In the genomic region with DNA sequence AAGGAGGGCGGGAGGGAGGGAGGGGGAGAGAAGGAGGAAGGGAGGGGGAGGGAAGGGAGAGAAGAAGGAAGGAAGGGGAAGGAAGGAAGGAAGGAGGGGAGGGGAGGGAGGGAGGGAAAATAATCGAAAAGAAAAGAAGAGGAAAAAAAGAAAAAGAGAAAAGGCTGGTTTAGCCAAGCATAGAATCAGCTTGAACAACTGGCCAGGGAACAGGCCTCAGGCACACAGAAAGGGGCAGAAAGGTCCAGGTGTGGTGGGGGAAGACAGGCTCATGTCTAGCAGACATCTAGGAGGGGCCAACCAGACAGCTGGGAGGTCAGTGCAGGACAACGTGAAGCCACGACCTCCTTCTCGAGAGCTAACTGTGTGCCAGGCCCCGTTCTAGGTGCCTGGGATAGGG, we compare ENCODE assay signal across 17 cellular contexts.
DNase-seq lines count a peak whose midpoint lies in the region; ATAC-seq and TF ChIP-seq lines count a peak whose summit lies in the region.
"Had no signal": no experiment of that assay in that cellular context is flagged by ENCODE, and none has a peak within 500 bp of the region (broad histone marks: within the 10 kb centered on the region; RNA-seq: fewer than 3 reads in every experiment).

No MANE protein-coding gene starts in this region.

- H2BK120ac ChIP-seq in mesenchymal stem cell (ENCODE audit: low read depth, low read length): no peak overlapping the region

- no peaks in the 10 kb centered on the region for H3K36me3 ChIP-seq in BLaER1 treated with 17β-estradiol and CSF1 and Interleukin-3, amounts not matched to agents 10 nM and 100 nM
- H3K36me3 ChIP-seq in mesenchymal stem cell (ENCODE audit: control insufficient read depth in 1 of 2, insufficient read depth in 2 of 2, low read depth in 1 of 2, low read length in 2 of 2) (no peaks in the 10 kb centered on the region), testis (ENCODE audit: low read depth, missing control alignments) (no peaks in the 10 kb centered on the region), breast epithelium (no peaks in the 10 kb centered on the region)

- H2BK12ac ChIP-seq in mesenchymal stem cell (ENCODE audit: low read length in 2 of 2): no peak overlapping the region

- no peak overlapping the region for H3K23ac ChIP-seq in mesenchymal stem cell (ENCODE audit: low read length in 2 of 2)

- no peak overlapping the region for H2BK5ac ChIP-seq in mesenchymal stem cell (ENCODE audit: low read depth, low read length, poor library complexity, severe bottlenecking)

- no peak overlapping the region for H4K8ac ChIP-seq in mesenchymal stem cell (ENCODE audit: low read length)

- H3K79me1 ChIP-seq in mesenchymal stem cell (replicated peaks; ENCODE audit: low read length, poor library complexity, severe bottlenecking): no peaks in the 10 kb centered on the region

- TF ChIP-seq CTCF in WTC11 (IDR thresholded peaks at IDR 0.05): no peak
- TF ChIP-seq CTCF in testis (IDR thresholded peaks at IDR 0.05): no peak
- no peak for TF ChIP-seq CTCF in breast epithelium (IDR thresholded peaks at IDR 0.05)
- no peak for TF ChIP-seq CTCF in foreskin keratinocyte (conservative IDR thresholded peaks at IDR 0.05)

- no peaks in the 10 kb centered on the region for H4K20me1 ChIP-seq in BLaER1 treated with 17β-estradiol and CSF1 and Interleukin-3, amounts not matched to agents 10 nM and 100 nM

- H3K27me3 ChIP-seq in BLaER1 treated with 17β-estradiol and CSF1 and Interleukin-3, amounts not matched to agents 10 nM and 100 nM: no peaks in the 10 kb centered on the region
- H3K27me3 ChIP-seq in mesenchymal stem cell (ENCODE audit: control insufficient read depth in 1 of 2, insufficient read depth in 1 of 2, low read length in 2 of 2) (peaks cover 14 to 36% of the 10 kb centered on the region in 2 experiments), testis (no peaks in the 10 kb centered on the region), breast epithelium (peaks cover 0 to 7% of the 10 kb centered on the region in 2 donors), foreskin keratinocyte (no peaks in the 10 kb centered on the region)

- WGBS in mesenchymal stem cell: 89% methylated on average over 6 of the region's 6 CpGs
- WGBS in testis, 2 donors: 63 to 64% methylated on average over 3 to 6 of the region's 6 CpGs

- H3K27me3 Mint-ChIP-seq in WTC11 (ENCODE audit: low read depth): no peaks in the 10 kb centered on the region; the same call in 1 of the 2 replicates

- no peak overlapping the region for H3K14ac ChIP-seq in mesenchymal stem cell (ENCODE audit: low read length in 2 of 2)

- H3K27ac Mint-ChIP-seq in WTC11: no peak overlapping the region
- H3K27ac Mint-ChIP-seq: B cell; CD4-positive, alpha-beta memory T cell; H9 had no signal

- H3K4me1 ChIP-seq in BLaER1 treated with 17β-estradiol and CSF1 and Interleukin-3, amounts not matched to agents 10 nM and 100 nM: peaks cover 71 to 93% (median 88%) of the 10 kb centered on the region in 10 experiments
- peaks cover 6% of the 10 kb centered on the region for H3K4me1 ChIP-seq in mesenchymal stem cell (ENCODE audit: control insufficient read depth, insufficient read depth, low read depth, low read length)
- peaks cover 43% of the 10 kb centered on the region for H3K4me1 ChIP-seq in testis
- peaks cover 0 to 4% of the 10 kb centered on the region in 2 donors for H3K4me1 ChIP-seq in breast epithelium
- H3K4me1 ChIP-seq in foreskin keratinocyte: no peaks in the 10 kb centered on the region

- no peak overlapping the region for H2AK5ac ChIP-seq in mesenchymal stem cell (ENCODE audit: low read length, severe bottlenecking)

- POLR2A ChIA-PET in WTC11 (lab: Charles Lee): no interaction called here

- peak overlapping the region; percentile 8 for H2BK15ac ChIP-seq in mesenchymal stem cell (ENCODE audit: low read depth, poor library complexity, severe bottlenecking)

- no peaks in the 10 kb centered on the region for H3K36me3 Mint-ChIP-seq in WTC11
- H3K36me3 Mint-ChIP-seq: CD4-positive, alpha-beta memory T cell had no signal

- no peak overlapping the region for H3K18ac ChIP-seq in mesenchymal stem cell (ENCODE audit: low read depth in 1 of 2, low read length in 2 of 2)

- H3K4ac ChIP-seq in mesenchymal stem cell (ENCODE audit: low read depth in 1 of 2, low read length in 2 of 2): no peak overlapping the region

- peak overlapping the region in 9 of 11 experiments; percentile 10 to 83 (median 77); a peak in 13 of 22 replicates for H3K27ac ChIP-seq in BLaER1 treated with 17β-estradiol and CSF1 and Interleukin-3, amounts not matched to agents 10 nM and 100 nM
- no peak overlapping the region for H3K27ac ChIP-seq in mesenchymal stem cell (ENCODE audit: low read length, poor library complexity, severe bottlenecking)
- peak overlapping the region; percentile 10 to 71 for H3K27ac ChIP-seq in testis
- H3K27ac ChIP-seq in breast epithelium: no peak overlapping the region
- no peak overlapping the region for H3K27ac ChIP-seq in foreskin keratinocyte

- H3K4me3 ChIP-seq in BLaER1 treated with 17β-estradiol and CSF1 and Interleukin-3, amounts not matched to agents 10 nM and 100 nM: no peak overlapping the region
- no peak overlapping the region for H3K4me3 ChIP-seq in mesenchymal stem cell (ENCODE audit: insufficient read depth in 1 of 2, low read depth in 1 of 2, low read length in 2 of 2)
- no peak overlapping the region for H3K4me3 ChIP-seq in testis
- H3K4me3 ChIP-seq in breast epithelium: no peak overlapping the region

- H3K4me2 ChIP-seq in BLaER1 treated with 17β-estradiol and CSF1 and Interleukin-3, amounts not matched to agents 10 nM and 100 nM: peak overlapping the region; percentile 8 to 80 (median 36); a peak in 17 of 22 replicates
- no peak overlapping the region for H3K4me2 ChIP-seq in mesenchymal stem cell (ENCODE audit: low read length, poor library complexity, severe bottlenecking)

- ATAC-seq in WTC11: no peak
- no peak for ATAC-seq in GM18861 (IDR thresholded peaks at IDR 0.05; ENCODE audit: unreplicated experiment)
- no peak for ATAC-seq in foreskin keratinocyte
- ATAC-seq: HCT116 had no signal

- H4K91ac ChIP-seq in mesenchymal stem cell (ENCODE audit: low read length): no peak overlapping the region

- H2AFZ ChIP-seq in mesenchymal stem cell (ENCODE audit: low read depth, low read length): no peak overlapping the region

- peaks cover 0 to 12% (median 6%) of the 10 kb centered on the region in 11 experiments; a peak in 7 of 22 replicates for H3K9me3 ChIP-seq in BLaER1 treated with 17β-estradiol and CSF1 and Interleukin-3, amounts not matched to agents 10 nM and 100 nM (replicated peaks in 1 of 11)
- H3K9me3 ChIP-seq in mesenchymal stem cell (ENCODE audit: control insufficient read depth, low read length): no peaks in the 10 kb centered on the region
- H3K9me3 ChIP-seq in testis: no peaks in the 10 kb centered on the region
- H3K9me3 ChIP-seq in breast epithelium: peaks cover 0 to 6% of the 10 kb centered on the region in 2 donors

- CTCF ChIA-PET in WTC11 (lab: Charles Lee): no interaction called here

- DNase-seq in WTC11 (ENCODE audit: low spot score): no peak
- DNase-seq in mesenchymal stem cell: no peak
- DNase-seq in testis: no peak
- DNase-seq in RKO (ENCODE audit: low spot score): no peak
- DNase-seq in breast epithelium (ENCODE audit: low spot score in 2 of 2): no peak
- DNase-seq in foreskin keratinocyte: no peak
- DNase-seq: C1 segment of cervical spinal cord; Calu3; CD4-positive, alpha-beta memory T cell; COR-L47; DMS153; DND-41; H9 had no signal

- no peak for TF ChIP-seq POLR2A in testis (IDR thresholded peaks at IDR 0.05)
- no peak for TF ChIP-seq POLR2A in breast epithelium (IDR thresholded peaks at IDR 0.05)

- intact Hi-C loops in testis (cut with DNase I; ENCODE audit: low total_unique reads) (no loop called here), breast epithelium (cut with DNase I; ENCODE audit: low total_unique reads) (no loop called here)

- H3K4me3 Mint-ChIP-seq in WTC11: no peak overlapping the region
- H3K4me3 Mint-ChIP-seq: B cell; CD4-positive, alpha-beta memory T cell; H9 had no signal

- H3K9ac ChIP-seq in BLaER1 treated with 17β-estradiol and CSF1 and Interleukin-3, amounts not matched to agents 10 nM and 100 nM: peak overlapping the region in 2 of 11 experiments; percentile 26 to 28; a peak in 2 of 22 replicates
- H3K9ac ChIP-seq in mesenchymal stem cell (ENCODE audit: low read length): no peak overlapping the region

- peaks cover 12% of the 10 kb centered on the region for H3K4me1 Mint-ChIP-seq in WTC11

- H3K9me3 Mint-ChIP-seq in WTC11: 0 out of 2 replicates have a peak, but pooled peaks cover 2% of the 10 kb centered on the region
- H3K9me3 Mint-ChIP-seq: CD4-positive, alpha-beta memory T cell; H9 had no signal

TF ChIP-seq in WTC11, 78 proteins besides CTCF, POLR2A, EP300 and RAD21:
- TF ChIP-seq JUN (CRISPR knock-in tag; IDR thresholded peaks at IDR 0.05): no peak
- TF ChIP-seq, protein P1, sequence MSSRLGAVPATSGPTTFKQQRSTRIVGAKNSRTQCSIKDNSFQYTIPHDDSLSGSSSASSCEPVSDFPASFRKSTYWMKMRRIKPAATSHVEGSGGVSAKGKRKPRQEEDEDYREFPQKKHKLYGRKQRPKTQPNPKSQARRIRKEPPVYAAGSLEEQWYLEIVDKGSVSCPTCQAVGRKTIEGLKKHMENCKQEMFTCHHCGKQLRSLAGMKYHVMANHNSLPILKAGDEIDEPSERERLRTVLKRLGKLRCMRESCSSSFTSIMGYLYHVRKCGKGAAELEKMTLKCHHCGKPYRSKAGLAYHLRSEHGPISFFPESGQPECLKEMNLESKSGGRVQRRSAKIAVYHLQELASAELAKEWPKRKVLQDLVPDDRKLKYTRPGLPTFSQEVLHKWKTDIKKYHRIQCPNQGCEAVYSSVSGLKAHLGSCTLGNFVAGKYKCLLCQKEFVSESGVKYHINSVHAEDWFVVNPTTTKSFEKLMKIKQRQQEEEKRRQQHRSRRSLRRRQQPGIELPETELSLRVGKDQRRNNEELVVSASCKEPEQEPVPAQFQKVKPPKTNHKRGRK (CRISPR knock-in tag; IDR thresholded peaks at IDR 0.05; ENCODE audit: borderline replicate concordance): peak; percentile 93; the same call in 1 of the 2 replicates

Comparison
In these comparisons a context has a peak if more than half of its experiments do, and no peak if none do; other contexts are left out.
1. H3K27ac ChIP-seq: peak in BLaER1 treated with 17β-estradiol and CSF1 and Interleukin-3, amounts not matched to agents 10 nM and 100 nM (9 of 11) and testis (2 of 2); none in mesenchymal stem cell (single experiment), breast epithelium (0 of 2) and foreskin keratinocyte (single experiment).